8 cellular contexts compared by ENCODE assay signal in the genomic region with DNA sequence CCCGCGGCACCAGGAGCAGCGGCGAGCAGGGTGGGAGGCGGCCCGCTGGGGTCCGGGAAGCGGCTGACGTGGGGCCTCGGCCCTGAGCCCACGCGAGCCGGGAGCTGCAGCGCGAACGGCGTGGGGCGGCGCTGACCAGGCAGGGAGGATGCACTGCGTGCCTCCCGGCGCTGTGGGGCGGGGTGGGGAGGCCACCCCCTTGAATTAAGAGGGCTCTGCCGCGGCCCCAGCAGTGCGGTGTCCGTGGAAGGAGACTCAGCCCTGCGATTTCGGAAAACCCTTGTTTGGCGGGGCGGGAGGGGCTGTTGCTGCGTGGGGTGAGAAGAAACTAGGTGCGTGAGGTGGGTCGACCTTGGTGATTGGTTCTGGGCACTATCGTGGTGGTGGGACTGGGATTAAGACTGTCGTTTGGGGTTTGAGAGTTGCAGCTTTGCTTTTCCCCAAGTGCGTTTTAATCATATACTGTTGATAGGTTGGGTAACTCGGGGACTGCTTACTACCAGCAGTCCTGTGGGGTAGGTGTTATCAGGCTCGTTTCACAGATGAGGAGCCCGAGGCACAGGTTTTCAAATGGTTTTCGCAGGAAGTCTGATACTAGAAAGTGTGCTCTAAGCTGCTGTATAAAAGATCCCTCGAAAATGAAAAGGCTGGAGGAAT. TPM values are rescaled to one million over a fixed set of nuclear protein-coding genes. Genes with fewer than 3 reads are reported as not detected.
A peak's percentile ranks its signal among the peaks of the same experiment; 100 is the strongest.
DNase-seq lines count a peak whose midpoint lies in the region; ATAC-seq and TF ChIP-seq lines count a peak whose summit lies in the region.

No MANE protein-coding gene starts in this region.

- peak overlapping the region; percentile 95 for H3K4me2 ChIP-seq in BLaER1

- TF ChIP-seq CTCF in mucosa of descending colon (IDR thresholded peaks at IDR 0.05) = no peak

- H3K36me3 ChIP-seq in BLaER1 = no peaks in the 10 kb centered on the region
- no peaks in the 10 kb centered on the region for H3K36me3 ChIP-seq in ectodermal cell (ENCODE audit: control insufficient read depth, insufficient read depth, low read length)
- H3K36me3 ChIP-seq in mucosa of descending colon (ENCODE audit: low read depth) = no peaks in the 10 kb centered on the region

- peak; percentile 4 for ATAC-seq in GM19438 (IDR thresholded peaks at IDR 0.05; ENCODE audit: low read depth, unreplicated experiment)
- peak; percentile 50 for ATAC-seq in mucosa of descending colon

- peak overlapping the region; percentile 97 for H3K27ac ChIP-seq in BLaER1
- peak overlapping the region; percentile 87 for H3K27ac ChIP-seq in ectodermal cell (ENCODE audit: insufficient read depth, low read depth, low read length, poor library complexity, severe bottlenecking)

- WGBS in ectodermal cell, 2 experiments = 1% methylated on average over 42 of the region's 42 CpGs

- DNase-seq in HT-29 (ENCODE audit: low spot score) = peak; percentile 26
- DNase-seq in activated CD4-positive, alpha-beta T cell treated with anti-CD3 and anti-CD28 coated beads for 48 hours = peak; percentile 60
- peak; percentile 46 to 70 (median 69) for DNase-seq in mucosa of descending colon
- peak; percentile 15 to 57 (median 42) for DNase-seq in stimulated activated naive CD4-positive, alpha-beta T cell (lab: John Stamatoyannopoulos, UW)
- DNase-seq in NCI-H1930 (lab: John Stamatoyannopoulos, UW) = no peak

- intact Hi-C loops in mucosa of descending colon (cut with DNase I, micrococcal nuclease) = no loop called here

- no peaks in the 10 kb centered on the region for H3K9me3 ChIP-seq in BLaER1
- H3K9me3 ChIP-seq in ectodermal cell (ENCODE audit: control insufficient read depth, low read length) = no peaks in the 10 kb centered on the region
- H3K9me3 ChIP-seq in mucosa of descending colon = no peaks in the 10 kb centered on the region

- peak overlapping the region; percentile 98 for H3K4me3 ChIP-seq in BLaER1
- H3K4me3 ChIP-seq in ectodermal cell (ENCODE audit: insufficient read depth, low read depth, low read length) = peak overlapping the region; percentile 93
- peak overlapping the region; percentile 94 for H3K4me3 ChIP-seq in mucosa of descending colon

- peaks cover 55% of the 10 kb centered on the region for H4K20me1 ChIP-seq in BLaER1

- H3K4me1 ChIP-seq in BLaER1 (peaks cover 49% of the 10 kb centered on the region), ectodermal cell (ENCODE audit: control insufficient read depth, insufficient read depth, low read length) (peaks cover 26% of the 10 kb centered on the region), mucosa of descending colon (ENCODE audit: low read depth) (peaks cover 27% of the 10 kb centered on the region)

- H3K27me3 ChIP-seq in BLaER1 = no peaks in the 10 kb centered on the region
- no peaks in the 10 kb centered on the region for H3K27me3 ChIP-seq in ectodermal cell (ENCODE audit: control insufficient read depth, insufficient read depth, low read length, poor library complexity, severe bottlenecking)

- H3K9ac ChIP-seq in BLaER1 = peak overlapping the region; percentile 97

RNA-seq across cellular contexts. Expression of a gene that starts 0.7 kb away (rescaled TPM):
- total RNA-seq in HT-29 (2014; rRNA removed; shearing (Covaris generic)) = 143 and 163 TPM in 2 replicates
- polyA plus RNA-seq in ectodermal cell (2013, experiment 1 of 4) = 87.4 TPM
- 104 TPM for polyA plus RNA-seq in ectodermal cell (2013, experiment 2 of 4)
- 67.7 TPM for polyA plus RNA-seq in ectodermal cell (2013, experiment 3 of 4)
- polyA plus RNA-seq in ectodermal cell (2013, experiment 4 of 4) = 77.2 TPM
- total RNA-seq in mucosa of descending colon = 100 to 1,000 TPM in 1 of 3 donors, 10 to 100 TPM in 2; 77.2 to 108 (median 93.0) TPM

Comparison
In these comparisons a context has a peak if more than half of its experiments do, and no peak if none do; other contexts are left out.
1. DNase-seq: peak in HT-29 (single experiment), activated CD4-positive, alpha-beta T cell treated with anti-CD3 and anti-CD28 coated beads for 48 hours (single experiment), mucosa of descending colon (3 of 3) and stimulated activated naive CD4-positive, alpha-beta T cell (6 of 6); none in NCI-H1930 (0 of 2).
2. Peak in every context shown above with its lines, with median percentiles within 50 percentile points of each other: H3K4me3 ChIP-seq.